10 cellular contexts compared by ENCODE assay signal in genomic region chr20:41141153-41141815, GRCh38. TPM values are rescaled to one million over a fixed set of nuclear protein-coding genes. Genes with fewer than 3 reads are reported as not detected.
A peak's percentile ranks its signal among the peaks of the same experiment; 100 is the strongest.
DNase-seq lines count a peak whose midpoint lies in the region; ATAC-seq and TF ChIP-seq lines count a peak whose summit lies in the region.
"Had no signal": no experiment of that assay in that cellular context is flagged by ENCODE, and none has a peak within 500 bp of the region (broad histone marks: within the 10 kb centered on the region; RNA-seq: fewer than 3 reads in every experiment).

No MANE protein-coding gene starts in this region.

- ATAC-seq in naive B cell (ENCODE audit: low read depth in 2 of 2) (peak in 1 of 2 donors; percentile 27), GM18907 (IDR thresholded peaks at IDR 0.05; ENCODE audit: unreplicated experiment) (no peak), GM18868 (IDR thresholded peaks at IDR 0.05; ENCODE audit: unreplicated experiment) (no peak), HG02938 (IDR thresholded peaks at IDR 0.05; ENCODE audit: unreplicated experiment) (no peak), GM19463 (IDR thresholded peaks at IDR 0.05; ENCODE audit: unreplicated experiment) (no peak)

- TF ChIP-seq CTCF in A673 (conservative IDR thresholded peaks at IDR 0.05; ENCODE audit: low read depth, low read length) (no peak), OCI-LY7 (conservative IDR thresholded peaks at IDR 0.05; ENCODE audit: low read length) (no peak)

- H3K27me3 ChIP-seq in A673 (replicated peaks; ENCODE audit: insufficient read depth, low read depth, low read length, poor library complexity) (no peaks in the 10 kb centered on the region), duodenal mucosa (ENCODE audit: control insufficient read depth in 1 of 2, insufficient read depth in 2 of 2, low read length in 2 of 2) (no peaks in the 10 kb centered on the region)

- no peaks in the 10 kb centered on the region for H3K9me2 ChIP-seq in OCI-LY7 (ENCODE audit: insufficient read depth, low read length)

- no peaks in the 10 kb centered on the region for H3K9me3 Mint-ChIP-seq in naive B cell

- POLR2A ChIA-PET in A673 (lab: Charles Lee; ENCODE audit: low non-redundant PET) = no interaction called here
- POLR2A ChIA-PET in OCI-LY7 (lab: Charles Lee) = interaction anchor here (0.6 to 1.8 kb wide), 3 partner anchors 11 to 832 kb away, joined by 3 to 6 read pairs (median 3); no protein-coding TSS in a partner anchor

- H3K27ac ChIP-seq in A673 (ENCODE audit: low read depth, low read length, poor library complexity, severe bottlenecking) = peak overlapping the region; percentile 46
- peak overlapping the region; percentile 73 for H3K27ac ChIP-seq in OCI-LY7 (ENCODE audit: low read depth, low read length, poor library complexity, severe bottlenecking)
- no peak overlapping the region for H3K27ac ChIP-seq in duodenal mucosa (ENCODE audit: low read depth, low read length)
- H3K27ac ChIP-seq: neutrophil had no signal

- H3K27ac Mint-ChIP-seq in naive B cell = peak overlapping the region in 5 of 6 donors; percentile 21 to 76 (median 35)

- no peak for DNase-seq in A673 (ENCODE audit: low spot score)
- peak; percentile 74 for DNase-seq in OCI-LY7 (ENCODE audit: low spot score)
- DNase-seq in naive B cell = peak; percentile 32
- DNase-seq: DMS153 had no signal

- peak overlapping the region; percentile 28 to 49 for H3K9ac ChIP-seq in duodenal mucosa (ENCODE audit: low read depth in 1 of 2, low read length in 2 of 2)

- H3K4me3 Mint-ChIP-seq in naive B cell = peak overlapping the region in 6 of 8 donors; percentile 31 to 88 (median 50)

- peaks cover 0 to 15% (median 0%) of the 10 kb centered on the region in 3 donors for H3K27me3 Mint-ChIP-seq in naive B cell

- peaks cover 4% of the 10 kb centered on the region for H3K36me3 ChIP-seq in A673 (ENCODE audit: insufficient read depth, low read length, poor library complexity, severe bottlenecking)
- H3K36me3 ChIP-seq in OCI-LY7 (ENCODE audit: insufficient read depth, low read length) = peaks cover 24% of the 10 kb centered on the region
- H3K36me3 ChIP-seq in duodenal mucosa (ENCODE audit: control insufficient read depth in 1 of 2, insufficient read depth in 2 of 2, low read length in 2 of 2) = peaks cover 0 to 1% of the 10 kb centered on the region in 2 donors
- H3K36me3 ChIP-seq: neutrophil had no signal

- H4K20me1 ChIP-seq in OCI-LY7 (ENCODE audit: insufficient read depth, low read length) = peaks cover 13% of the 10 kb centered on the region; the same call in 1 of the 2 replicates

- peaks cover 0 to 5% of the 10 kb centered on the region in 2 donors for H3K36me3 Mint-ChIP-seq in naive B cell

- CTCF ChIA-PET in A673 (lab: Charles Lee) (no interaction called here), OCI-LY7 (lab: Charles Lee; ENCODE audit: unreplicated experiment) (interaction anchor here (0.5 kb wide), 1 partner anchor 41 kb away, joined by 3 read pairs; no protein-coding TSS in a partner anchor)

- H2AFZ ChIP-seq in OCI-LY7 (ENCODE audit: low read length) = no peak overlapping the region

- peak overlapping the region; percentile 81 for H3K4me2 ChIP-seq in OCI-LY7 (ENCODE audit: low read length)

- peaks cover 60 to 81% (median 75%) of the 10 kb centered on the region in 3 donors for H3K4me1 Mint-ChIP-seq in naive B cell

- BruUV-seq in A673 (replicated peaks; lab: Mats Ljungman, UMichigan) = no TSS peak
- BruUV-seq in OCI-LY7 (replicated peaks; lab: Mats Ljungman, UMichigan) = no TSS peak

- peaks cover 13% of the 10 kb centered on the region for H3K4me1 ChIP-seq in A673 (ENCODE audit: insufficient read depth, low read length, poor library complexity, severe bottlenecking)
- peaks cover 84% of the 10 kb centered on the region for H3K4me1 ChIP-seq in OCI-LY7 (ENCODE audit: insufficient read depth, low read length, poor library complexity, severe bottlenecking)
- H3K4me1 ChIP-seq in duodenal mucosa (ENCODE audit: control insufficient read depth in 1 of 2, insufficient read depth in 2 of 2, low read length in 2 of 2) = peaks cover 66 to 73% of the 10 kb centered on the region in 2 donors

- intact Hi-C loops in A673 (cut with micrococcal nuclease; ENCODE audit: unreplicated experiment) = no loop called here
- intact Hi-C loops in OCI-LY7 (cut with micrococcal nuclease; ENCODE audit: unreplicated experiment) = no loop called here

- no peaks in the 10 kb centered on the region for H3K9me3 ChIP-seq in A673 (ENCODE audit: low read depth, low read length, poor library complexity, severe bottlenecking)
- no peaks in the 10 kb centered on the region for H3K9me3 ChIP-seq in OCI-LY7 (ENCODE audit: low read length)
- H3K9me3 ChIP-seq in duodenal mucosa (ENCODE audit: control insufficient read depth in 1 of 2, low read length in 2 of 2) = no peaks in the 10 kb centered on the region
- H3K9me3 ChIP-seq: neutrophil had no signal

- no peak overlapping the region for H3K4me3 ChIP-seq in A673 (ENCODE audit: low read depth, low read length, poor library complexity, severe bottlenecking)
- peak overlapping the region; percentile 74 for H3K4me3 ChIP-seq in OCI-LY7 (ENCODE audit: low read depth, low read length, poor library complexity, severe bottlenecking)
- peak overlapping the region in 1 of 2 donors; percentile 74 for H3K4me3 ChIP-seq in duodenal mucosa (ENCODE audit: low read depth in 1 of 2, low read length in 2 of 2)

- H3K79me2 ChIP-seq in OCI-LY7 (ENCODE audit: insufficient read depth, low read depth, low read length) = peaks cover 88% of the 10 kb centered on the region

RNA-seq across cellular contexts. Expression of gene PLCG1, which starts 3.9 kb away (rescaled TPM):
- 146 and 174 TPM in 2 replicates for total RNA-seq in A673 (2021)
- total RNA-seq in OCI-LY7 (2014; rRNA removed; shearing (Covaris generic)) = 92.6 and 103 TPM in 2 replicates
- 121 TPM in 2 replicates for total RNA-seq in OCI-LY7 (2022)
- polyA plus RNA-seq in naive B cell (ENCODE audit: low read depth in 6 of 6) = 10 to 100 TPM in 2 of 6 donors, 1 to 10 TPM in 4; 1.6 to 18.1 (median 8.0) TPM
